8 cellular contexts compared by ENCODE assay signal in the genomic region with DNA sequence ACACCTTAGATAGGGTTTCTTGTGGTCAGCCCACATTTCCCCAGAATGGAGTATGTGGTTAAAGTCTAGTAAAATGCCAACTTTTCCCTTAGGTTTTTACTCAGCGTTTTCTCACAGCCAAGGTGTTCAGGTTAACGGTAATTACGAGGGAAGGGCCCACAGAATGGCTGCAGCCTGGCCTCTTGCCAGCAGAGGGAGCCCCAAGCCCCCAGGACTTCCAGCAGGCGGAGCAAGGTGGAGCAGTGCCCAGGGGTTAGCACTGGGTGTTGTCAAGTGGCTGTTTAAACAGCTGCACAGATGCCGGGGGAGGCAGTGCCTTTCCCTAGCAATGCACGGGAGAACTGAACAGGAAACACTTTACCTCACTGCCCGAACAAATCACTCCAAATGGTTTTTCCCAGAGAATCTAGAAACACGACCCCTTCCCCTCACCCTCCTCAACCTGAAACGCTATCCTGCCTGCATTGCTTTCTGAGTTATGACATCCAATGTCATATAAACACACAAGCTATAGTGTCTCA. TPM values are rescaled to one million over a fixed set of nuclear protein-coding genes. Genes with fewer than 3 reads are reported as not detected.
A peak's percentile ranks its signal among the peaks of the same experiment; 100 is the strongest.
DNase-seq lines count a peak whose midpoint lies in the region; ATAC-seq and TF ChIP-seq lines count a peak whose summit lies in the region.

No MANE protein-coding gene starts in this region.

- DNase-seq in HT-29 (ENCODE audit: low spot score) (peak; percentile 92), NOMO-1 (lab: John Stamatoyannopoulos, UW; ENCODE audit: unreplicated experiment in 2 of 2) (peak; percentile 38 to 61), mucosa of descending colon (peak; percentile 90 to 94 (median 92)), GOT3 (lab: John Stamatoyannopoulos, UW) (no peak)
- peak; percentile 66 to 68 for DNase-seq in activated CD8-positive, alpha-beta memory T cell treated with anti-CD3 and anti-CD28 coated beads for 4 hours (ENCODE audit: low read depth in 2 of 2)
- DNase-seq in effector memory CD4-positive, alpha-beta T cell: peak; percentile 53 to 73 (median 64)
- peak; percentile 62 to 68 for DNase-seq in stimulated activated CD8-positive, alpha-beta memory T cell treated with anti-CD3 and anti-CD28 coated beads, Interleukin-4, amount 100 ng/mL, for 4 hours (ENCODE audit: low read depth in 2 of 2, low spot score in 1 of 2)

- no peaks in the 10 kb centered on the region for H3K4me1 ChIP-seq in effector memory CD4-positive, alpha-beta T cell (ENCODE audit: control insufficient read depth, insufficient read depth, low read length, poor library complexity, severe bottlenecking)
- H3K4me1 ChIP-seq in mucosa of descending colon (ENCODE audit: low read depth): peaks cover 20% of the 10 kb centered on the region

- H3K9me3 ChIP-seq in effector memory CD4-positive, alpha-beta T cell (ENCODE audit: control insufficient read depth, low read length): no peaks in the 10 kb centered on the region
- H3K9me3 ChIP-seq in mucosa of descending colon: no peaks in the 10 kb centered on the region

- intact Hi-C loops in mucosa of descending colon (cut with DNase I, micrococcal nuclease): loop anchor here in 1 of 2 donors (10.0 kb wide), 1 partner anchor 147 kb away; no protein-coding TSS in a partner anchor

- H3K36me3 ChIP-seq in effector memory CD4-positive, alpha-beta T cell (ENCODE audit: control insufficient read depth, insufficient read depth, low read length): peaks cover 80% of the 10 kb centered on the region
- H3K36me3 ChIP-seq in mucosa of descending colon (ENCODE audit: low read depth): peaks cover 18% of the 10 kb centered on the region

- no peaks in the 10 kb centered on the region for H3K27me3 ChIP-seq in effector memory CD4-positive, alpha-beta T cell (replicated peaks; ENCODE audit: control insufficient read depth, insufficient read depth, low read length, poor library complexity, severe bottlenecking)

- TF ChIP-seq CTCF in GM12801 (IDR thresholded peaks at IDR 0.05; ENCODE audit: extremely low read depth, insufficient read length): peak; percentile 47
- peak; percentile 90 for TF ChIP-seq CTCF in mucosa of descending colon (IDR thresholded peaks at IDR 0.05)

- peak; percentile 94 for ATAC-seq in mucosa of descending colon

- H3K4me3 ChIP-seq in effector memory CD4-positive, alpha-beta T cell (ENCODE audit: insufficient read depth, low read depth, low read length, poor library complexity, severe bottlenecking): no peak overlapping the region
- no peak overlapping the region for H3K4me3 ChIP-seq in mucosa of descending colon

- H3K27ac ChIP-seq in effector memory CD4-positive, alpha-beta T cell (ENCODE audit: insufficient read depth, low read length, poor library complexity, severe bottlenecking): no peak overlapping the region

RNA-seq across cellular contexts. Expression of a gene that starts 6.6 kb away (rescaled TPM):
- 421 and 434 TPM in 2 replicates for total RNA-seq in HT-29 (2014; rRNA removed; shearing (Covaris generic))
- total RNA-seq in mucosa of descending colon: 100 to 1,000 TPM; 173 to 227 (median 216) TPM

RNA-seq across cellular contexts. Expression of a gene that starts 46.0 kb away (rescaled TPM):
- total RNA-seq in HT-29 (2014; rRNA removed; shearing (Covaris generic)): 11.3 and 13.0 TPM in 2 replicates
- 100 to 1,000 TPM in 1 of 3 donors, 10 to 100 TPM in 2; 44.4 to 117 (median 46.9) TPM for total RNA-seq in mucosa of descending colon
